In genomic region chr20:50821994-50822393, GRCh38 we compare ENCODE assay signal across 19 cellular contexts. TPM values are rescaled to one million over a fixed set of nuclear protein-coding genes. Genes with fewer than 3 reads are reported as not detected.
DNase-seq lines count a peak whose midpoint lies in the region; ATAC-seq, FAIRE-seq and TF ChIP-seq lines count a peak whose summit lies in the region.
"Had no signal": no experiment of that assay in that cellular context is flagged by ENCODE, and none has a peak within 500 bp of the region (broad histone marks: within the 10 kb centered on the region; RNA-seq: fewer than 3 reads in every experiment).

No MANE protein-coding gene starts in this region.

- H3K4me3 ChIP-seq in BLaER1 = peak overlapping the region; percentile 52; the same call in 1 of the 2 replicates
- H3K4me3 ChIP-seq in OCI-LY7 (ENCODE audit: low read depth, low read length, poor library complexity, severe bottlenecking) = peak overlapping the region; percentile 25
- H3K4me3 ChIP-seq in heart left ventricle = no peak overlapping the region
- H3K4me3 ChIP-seq: pancreas, sigmoid colon had no signal

- H3K27ac ChIP-seq in BLaER1 = peak overlapping the region; percentile 97
- peak overlapping the region; percentile 97 for H3K27ac ChIP-seq in OCI-LY7 (ENCODE audit: low read depth, low read length, poor library complexity, severe bottlenecking)
- H3K27ac ChIP-seq in heart left ventricle = no peak overlapping the region
- H3K27ac ChIP-seq: pancreas, sigmoid colon had no signal

- peak overlapping the region; percentile 79 for H3K9ac ChIP-seq in BLaER1

- DNase-seq in GM18507 (ENCODE audit: extremely low spot score, insufficient read length, low read depth) (no peak), OCI-LY7 (ENCODE audit: low spot score) (peak; percentile 72), immature natural killer cell (no peak), heart left ventricle (no peak)
- DNase-seq: activated CD4-positive, alpha-beta T cell treated with anti-CD3 and anti-CD28 coated beads, Interleukin-2, amount 50 U/mL, for 48 hours; amniotic stem cell; caudate nucleus; CD4-positive, alpha-beta memory T cell; DMS79 treated with DMSO at 0.1 percent for 48 hours; effector CD4-positive, alpha-beta T cell; NCI-H1694 treated with DMSO at 0.1 percent for 48 hours; pancreas; sigmoid colon; stimulated activated CD4-positive, alpha-beta T cell treated with anti-CD3 and anti-CD28 coated beads, Interleukin-1b, Interleukin-23, amount 100 ng/mL, for 48 hours had no signal

- peaks cover 78% of the 10 kb centered on the region for H3K79me2 ChIP-seq in OCI-LY7 (ENCODE audit: insufficient read depth, low read depth, low read length)

- H3K4me1 ChIP-seq in BLaER1 (peaks cover 85% of the 10 kb centered on the region), OCI-LY7 (ENCODE audit: insufficient read depth, low read length, poor library complexity, severe bottlenecking) (peaks cover 74% of the 10 kb centered on the region), heart left ventricle (peaks cover 0 to 4% (median 0%) of the 10 kb centered on the region in 12 donors)

- H3K36me3 Mint-ChIP-seq in immature natural killer cell = peaks cover 4 to 6% (median 4%) of the 10 kb centered on the region in 3 donors

- intact Hi-C loops in OCI-LY7 (cut with micrococcal nuclease; ENCODE audit: unreplicated experiment) = no loop called here
- intact Hi-C loops in heart left ventricle (cut with DNase I) = no loop called here

- H3K9me2 ChIP-seq in OCI-LY7 (ENCODE audit: insufficient read depth, low read length) = no peaks in the 10 kb centered on the region

- peak; percentile 72 for FAIRE-seq in GM18507 (lab: Jason Lieb, UNC)
- FAIRE-seq: pancreas had no signal

- peaks cover 5 to 11% (median 10%) of the 10 kb centered on the region in 3 donors for H3K27me3 Mint-ChIP-seq in immature natural killer cell (ENCODE audit: low read depth in 3 of 3)
- H3K27me3 Mint-ChIP-seq: CD4-positive, alpha-beta memory T cell had no signal

- peaks cover 45% of the 10 kb centered on the region for H3K36me3 ChIP-seq in BLaER1
- H3K36me3 ChIP-seq in OCI-LY7 (ENCODE audit: insufficient read depth, low read length) = peaks cover 89% of the 10 kb centered on the region
- no peaks in the 10 kb centered on the region for H3K36me3 ChIP-seq in heart left ventricle
- H3K36me3 ChIP-seq: pancreas, sigmoid colon had no signal

- H3K4me3 Mint-ChIP-seq in immature natural killer cell = no peak overlapping the region
- H3K4me3 Mint-ChIP-seq: CD4-positive, alpha-beta memory T cell had no signal

- H3K27me3 ChIP-seq in BLaER1 (no peaks in the 10 kb centered on the region), heart left ventricle (no peaks in the 10 kb centered on the region)
- H3K27me3 ChIP-seq: pancreas, sigmoid colon had no signal

- ATAC-seq in HG03565 (IDR thresholded peaks at IDR 0.05; ENCODE audit: unreplicated experiment) (no peak), HG03095 (IDR thresholded peaks at IDR 0.05; ENCODE audit: unreplicated experiment) (no peak), heart left ventricle (no peak), HG02852 (IDR thresholded peaks at IDR 0.05; ENCODE audit: unreplicated experiment) (no peak)
- ATAC-seq: pancreas, Right ventricle myocardium inferior had no signal

- TF ChIP-seq CTCF in OCI-LY7 (conservative IDR thresholded peaks at IDR 0.05; ENCODE audit: low read length) = no peak
- no peak for TF ChIP-seq CTCF in heart left ventricle (IDR thresholded peaks at IDR 0.05)

- peaks cover 39 to 49% of the 10 kb centered on the region in 2 donors for H3K4me1 Mint-ChIP-seq in immature natural killer cell

- POLR2A ChIA-PET in OCI-LY7 (lab: Charles Lee) = interaction anchor here (0.8 to 15.6 kb wide), 5 partner anchors 23 to 109 kb away, joined by 3 to 230 read pairs (median 5); partner anchors contain the start of genes ADNP and BCAS4

- TSS peak; percentile 10 for BruUV-seq in OCI-LY7 (replicated peaks; lab: Mats Ljungman, UMichigan)

- H4K20me1 ChIP-seq in BLaER1 = no peaks in the 10 kb centered on the region
- no peaks in the 10 kb centered on the region for H4K20me1 ChIP-seq in OCI-LY7 (ENCODE audit: insufficient read depth, low read length)

- 69 to 78% (median 71%) methylated on average over 6 to 7 of the region's 7 CpGs for WGBS in heart left ventricle, 4 donors

- H3K9me3 ChIP-seq in BLaER1 (no peaks in the 10 kb centered on the region; the same call in 1 of the 2 replicates), OCI-LY7 (ENCODE audit: low read length) (no peaks in the 10 kb centered on the region), heart left ventricle (no peaks in the 10 kb centered on the region)
- H3K9me3 ChIP-seq: pancreas, sigmoid colon had no signal

- H3K27ac Mint-ChIP-seq in immature natural killer cell = peak overlapping the region; percentile 13 to 75 (median 40)
- H3K27ac Mint-ChIP-seq: CD4-positive, alpha-beta memory T cell had no signal

- no peak for TF ChIP-seq POLR2A in heart left ventricle (IDR thresholded peaks at IDR 0.05)

- H3K9me3 Mint-ChIP-seq in immature natural killer cell = no peaks in the 10 kb centered on the region

- CTCF ChIA-PET in OCI-LY7 (lab: Charles Lee; ENCODE audit: unreplicated experiment) = interaction anchor here (0.6 to 1.4 kb wide), 3 partner anchors 22 to 63 kb away, joined by 3 to 7 read pairs (median 4); no protein-coding TSS in a partner anchor

- peak overlapping the region; percentile 95 for H3K4me2 ChIP-seq in BLaER1
- peak overlapping the region; percentile 66 for H3K4me2 ChIP-seq in OCI-LY7 (ENCODE audit: low read length)

- peak overlapping the region; percentile 8; the same call in 1 of the 2 replicates for H2AFZ ChIP-seq in OCI-LY7 (ENCODE audit: low read length)

RNA-seq across cellular contexts. Expression of gene BCAS4, which starts 27.1 kb away (rescaled TPM):
- total RNA-seq in OCI-LY7 (2014; rRNA removed; shearing (Covaris generic)) = 128 and 181 TPM in 2 replicates
- total RNA-seq in OCI-LY7 (2022) = 166 and 173 TPM in 2 replicates
- 10 to 100 TPM; 19.1 to 29.1 (median 24.1) TPM for polyA plus RNA-seq in immature natural killer cell
- 1 to 10 TPM; 1.7 to 5.1 (median 2.1) TPM for total RNA-seq in heart left ventricle
- polyA plus RNA-seq in heart left ventricle = 1 to 10 TPM in 1 of 2 donors, under 1 TPM in 1; 0.78 to 1.8 TPM

Comparison
In these comparisons a context has a peak if more than half of its experiments do, and no peak if none do; other contexts are left out.
1. H3K27ac ChIP-seq: peak in BLaER1 (single experiment) and OCI-LY7 (single experiment); none in heart left ventricle (0 of 12).
2. H3K4me3 ChIP-seq: peak in BLaER1 (single experiment) and OCI-LY7 (single experiment); none in heart left ventricle (0 of 12).
3. RNA of gene BCAS4, which starts 27.1 kb away (total RNA-seq): 128 to 181 TPM in OCI-LY7; 1.7 to 5.1 TPM in heart left ventricle; every median in the first group is over 10 times any median in the second.